Comparison of ENCODE assay signal across 12 cellular contexts in the genomic region with DNA sequence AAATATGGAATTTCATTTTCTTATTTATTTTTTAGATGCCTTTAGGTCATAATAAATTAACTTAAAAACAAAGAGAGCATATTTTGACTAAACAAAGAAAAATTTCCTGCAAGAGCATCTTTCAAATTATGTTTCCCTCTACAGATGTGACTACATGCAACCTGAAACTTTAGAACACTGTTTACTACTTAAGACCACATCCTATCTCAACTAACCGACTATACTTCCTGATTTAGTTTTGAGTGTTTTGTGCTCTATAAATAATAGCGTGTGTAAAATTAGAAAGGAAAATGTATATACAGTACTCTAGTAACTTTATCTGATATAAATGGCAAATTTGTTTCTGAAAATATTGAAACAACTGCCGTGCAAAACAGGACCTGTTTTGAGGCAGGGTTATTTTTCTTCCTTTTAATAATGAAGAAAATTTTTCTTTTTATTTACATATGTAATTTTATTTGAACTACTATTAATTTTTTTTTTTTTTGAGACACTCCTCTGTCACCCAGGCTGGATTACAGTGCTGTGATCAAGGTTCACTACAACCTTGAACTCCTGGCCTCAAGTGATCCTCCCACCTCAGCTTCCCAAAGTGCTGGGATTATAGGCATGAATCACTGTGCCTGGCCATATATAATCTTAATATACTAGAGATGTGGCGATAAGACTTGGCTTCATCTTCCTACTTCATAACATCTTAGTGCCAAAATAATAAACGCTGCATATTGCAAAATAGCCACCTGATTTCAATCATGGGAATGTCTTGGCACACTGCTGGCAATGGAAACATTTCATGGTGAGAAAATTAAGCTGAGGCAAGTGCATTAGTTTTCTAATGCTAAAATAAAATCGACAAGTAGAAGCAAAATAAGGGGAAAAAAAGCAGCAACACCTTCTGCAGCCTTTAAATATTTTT. TPM values are rescaled to one million over a fixed set of nuclear protein-coding genes. Genes with fewer than 3 reads are reported as not detected.
A peak's percentile ranks its signal among the peaks of the same experiment; 100 is the strongest.
DNase-seq lines count a peak whose midpoint lies in the region; ATAC-seq and TF ChIP-seq lines count a peak whose summit lies in the region.
"Had no signal": no experiment of that assay in that cellular context is flagged by ENCODE, and none has a peak within 500 bp of the region (broad histone marks: within the 10 kb centered on the region; RNA-seq: fewer than 3 reads in every experiment).

No MANE protein-coding gene starts in this region.

- DNase-seq in activated T-cell treated with anti-CD3 and anti-CD28 coated beads, Interleukin-2, amount 50 U/mL, for 72 hours: no peak
- no peak for DNase-seq in activated T-cell treated with anti-CD3 and anti-CD28 coated beads for 4 hours
- DNase-seq in natural killer cell treated with Interleukin-12 subunit alpha and Interleukin-12 subunit beta and Interleukin-15 and Interleukin-18, amount 100 ng/mL, for 72 hours (ENCODE audit: low spot score): no peak
- DNase-seq in RKO (ENCODE audit: low spot score): no peak
- no peak for DNase-seq in foreskin keratinocyte
- no peak for DNase-seq in vagina (ENCODE audit: extremely low spot score in 2 of 2)
- DNase-seq: activated gamma-delta T cell; effector CD4-positive, alpha-beta T cell; NCI-H2171; SW 1271 had no signal

- H3K9me3 ChIP-seq in vagina: no peaks in the 10 kb centered on the region

- no peak overlapping the region for H3K27ac ChIP-seq in foreskin keratinocyte
- H3K27ac ChIP-seq in vagina: no peak overlapping the region

- peak overlapping the region; percentile 69 for H3K27ac Mint-ChIP-seq in activated T-cell treated with anti-CD3 and anti-CD28 coated beads, Interleukin-2, amount 50 U/mL, for 72 hours
- H3K27ac Mint-ChIP-seq in natural killer cell treated with Interleukin-12 subunit alpha and Interleukin-12 subunit beta and Interleukin-15 and Interleukin-18, amount 100 ng/mL, for 72 hours: peak overlapping the region in 1 of 2 donors; percentile 57

- H3K4me3 ChIP-seq in vagina: no peak overlapping the region

- no peaks in the 10 kb centered on the region for H3K27me3 ChIP-seq in foreskin keratinocyte
- no peaks in the 10 kb centered on the region for H3K27me3 ChIP-seq in vagina

- peaks cover 7 to 57% of the 10 kb centered on the region in 2 donors for H3K36me3 Mint-ChIP-seq in activated T-cell treated with anti-CD3 and anti-CD28 coated beads, Interleukin-2, amount 50 U/mL, for 72 hours (ENCODE audit: insufficient read depth in 2 of 2)
- H3K36me3 Mint-ChIP-seq in natural killer cell treated with Interleukin-12 subunit alpha and Interleukin-12 subunit beta and Interleukin-15 and Interleukin-18, amount 100 ng/mL, for 72 hours: peaks cover 56% of the 10 kb centered on the region

- H3K36me3 ChIP-seq in vagina: peaks cover 0 to 80% of the 10 kb centered on the region in 2 donors

- TF ChIP-seq CTCF in foreskin keratinocyte (conservative IDR thresholded peaks at IDR 0.05) (no peak), vagina (IDR thresholded peaks at IDR 0.05) (no peak)

- H3K4me1 Mint-ChIP-seq in activated T-cell treated with anti-CD3 and anti-CD28 coated beads, Interleukin-2, amount 50 U/mL, for 72 hours (ENCODE audit: low read depth): peaks cover 18% of the 10 kb centered on the region
- peaks cover 9 to 24% of the 10 kb centered on the region in 2 donors for H3K4me1 Mint-ChIP-seq in natural killer cell treated with Interleukin-12 subunit alpha and Interleukin-12 subunit beta and Interleukin-15 and Interleukin-18, amount 100 ng/mL, for 72 hours (ENCODE audit: low read depth in 2 of 2)

- H3K4me1 ChIP-seq in foreskin keratinocyte (no peaks in the 10 kb centered on the region), vagina (no peaks in the 10 kb centered on the region)

- H3K9me3 Mint-ChIP-seq in activated T-cell treated with anti-CD3 and anti-CD28 coated beads, Interleukin-2, amount 50 U/mL, for 72 hours: no peaks in the 10 kb centered on the region
- no peaks in the 10 kb centered on the region for H3K9me3 Mint-ChIP-seq in natural killer cell treated with Interleukin-12 subunit alpha and Interleukin-12 subunit beta and Interleukin-15 and Interleukin-18, amount 100 ng/mL, for 72 hours

- intact Hi-C loops in vagina (cut with DNase I): no loop called here

- no peak for TF ChIP-seq POLR2A in vagina (IDR thresholded peaks at IDR 0.05)

- peak overlapping the region in 1 of 2 donors; percentile 24 for H3K4me3 Mint-ChIP-seq in activated T-cell treated with anti-CD3 and anti-CD28 coated beads, Interleukin-2, amount 50 U/mL, for 72 hours
- peak overlapping the region; percentile 27 for H3K4me3 Mint-ChIP-seq in natural killer cell treated with Interleukin-12 subunit alpha and Interleukin-12 subunit beta and Interleukin-15 and Interleukin-18, amount 100 ng/mL, for 72 hours

- ATAC-seq in activated T-cell treated with anti-CD3 and anti-CD28 coated beads, Interleukin-2, amount 50 U/mL, for 72 hours (replicated peaks in 1 of 2): peak in 1 of 2 donors; percentile 64
- peak; percentile 88 for ATAC-seq in HG02623 (IDR thresholded peaks at IDR 0.05; ENCODE audit: unreplicated experiment)
- peak; percentile 71 for ATAC-seq in HG03521 (IDR thresholded peaks at IDR 0.05; ENCODE audit: unreplicated experiment)
- ATAC-seq in natural killer cell treated with Interleukin-12 subunit alpha and Interleukin-12 subunit beta and Interleukin-15 and Interleukin-18, amount 100 ng/mL, for 72 hours: peak in 1 of 2 donors; percentile 76
- no peak for ATAC-seq in foreskin keratinocyte

- no peaks in the 10 kb centered on the region for H3K27me3 Mint-ChIP-seq in activated T-cell treated with anti-CD3 and anti-CD28 coated beads, Interleukin-2, amount 50 U/mL, for 72 hours (ENCODE audit: low read depth)
- H3K27me3 Mint-ChIP-seq in natural killer cell treated with Interleukin-12 subunit alpha and Interleukin-12 subunit beta and Interleukin-15 and Interleukin-18, amount 100 ng/mL, for 72 hours: no peaks in the 10 kb centered on the region

RNA-seq across cellular contexts. Expression of a gene that starts 12.3 kb away (rescaled TPM):
- total RNA-seq in activated T-cell treated with anti-CD3 and anti-CD28 coated beads, Interleukin-2, amount 50 U/mL, for 72 hours: 100 to 1,000 TPM in 1 of 2 donors, 10 to 100 TPM in 1; 93.6 to 104 TPM
- total RNA-seq in natural killer cell treated with Interleukin-12 subunit alpha and Interleukin-12 subunit beta and Interleukin-15 and Interleukin-18, amount 100 ng/mL, for 72 hours: 100 to 1,000 TPM in 1 of 2 donors, 10 to 100 TPM in 1; 96.0 to 116 TPM
- 36.6 and 38.3 TPM in 2 replicates for total RNA-seq in foreskin keratinocyte
- 20.8 and 23.4 TPM in 2 replicates for polyA plus RNA-seq in foreskin keratinocyte
- 59.7 TPM for total RNA-seq in vagina

RNA-seq across cellular contexts. Expression of a gene that starts 21.0 kb away (rescaled TPM):
- under 1 TPM in 1 of 2 donors, not detected in 1; 0.05 TPM for total RNA-seq in activated T-cell treated with anti-CD3 and anti-CD28 coated beads, Interleukin-2, amount 50 U/mL, for 72 hours
- 100 to 1,000 TPM in 1 of 2 donors, 10 to 100 TPM in 1; 62.9 to 158 TPM for total RNA-seq in natural killer cell treated with Interleukin-12 subunit alpha and Interleukin-12 subunit beta and Interleukin-15 and Interleukin-18, amount 100 ng/mL, for 72 hours
- not detected in 2 replicates for total RNA-seq in foreskin keratinocyte
- not detected in 2 replicates for polyA plus RNA-seq in foreskin keratinocyte
- total RNA-seq in vagina: 17.7 TPM

Comparison
In these comparisons a context has a peak if more than half of its experiments do, and no peak if none do; other contexts are left out.
1. RNA of a gene that starts 21.0 kb away (total RNA-seq): 62.9 to 158 TPM in natural killer cell treated with Interleukin-12 subunit alpha and Interleukin-12 subunit beta and Interleukin-15 and Interleukin-18, amount 100 ng/mL, for 72 hours and 17.7 TPM in vagina (single experiment); 0.05 TPM in activated T-cell treated with anti-CD3 and anti-CD28 coated beads, Interleukin-2, amount 50 U/mL, for 72 hours and not detected in foreskin keratinocyte; every median in the first group is over 10 times any median in the second.